In the genomic region with DNA sequence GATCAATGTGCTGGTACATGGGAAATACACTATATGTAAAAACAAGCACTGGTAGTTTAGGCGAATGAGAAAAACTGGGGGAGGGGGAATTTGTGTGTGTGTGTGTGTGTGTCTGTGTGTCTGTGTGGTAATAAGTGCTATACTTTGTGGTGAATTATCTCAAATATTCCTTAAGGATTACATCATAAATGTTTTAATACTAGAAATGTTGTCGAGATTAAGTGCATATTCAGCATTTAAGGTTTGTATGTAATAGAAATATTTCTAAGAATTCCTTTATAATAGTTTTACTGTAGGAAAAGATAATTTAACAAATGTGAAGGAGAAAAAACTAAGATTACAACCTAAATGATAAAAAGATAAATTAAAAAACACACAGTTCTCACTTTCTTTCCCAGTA, we compare ENCODE assay signal across 23 cellular contexts.
DNase-seq lines count a peak whose midpoint lies in the region; ATAC-seq, FAIRE-seq and TF ChIP-seq lines count a peak whose summit lies in the region.
"Had no signal": no experiment of that assay in that cellular context is flagged by ENCODE, and none has a peak within 500 bp of the region (broad histone marks: within the 10 kb centered on the region; RNA-seq: fewer than 3 reads in every experiment).

No MANE protein-coding gene starts in this region.

- no peaks in the 10 kb centered on the region for H3K4me1 ChIP-seq in K562 (replicated peaks in 1 of 2; ENCODE audit: control insufficient read depth in 2 of 2, insufficient read depth in 2 of 2, low read length in 2 of 2)
- H3K4me1 ChIP-seq in neuron (ENCODE audit: insufficient read depth, low read length) = peaks cover 12% of the 10 kb centered on the region
- H3K4me1 ChIP-seq: BE2C had no signal

- DNase-seq in GM19239 (ENCODE audit: insufficient read length, low spot score) (no peak), K562 (ENCODE audit: extremely low read depth in 1 of 4, low spot score in 3 of 4) (no peak), NCI-H82 (lab: John Stamatoyannopoulos, UW) (no peak)
- no peak for DNase-seq in stimulated activated CD4-positive, alpha-beta T cell treated with anti-CD3 and anti-CD28 coated beads, Interleukin-2, amount 100 ng/mL, for 48 hours
- DNase-seq: 8988T; ACHN; BE2C; C1 segment of cervical spinal cord; CD4-positive, CD25-positive, alpha-beta regulatory T cell; CD8-positive, alpha-beta memory T cell; COR-L47; DMS 273 treated with DMSO at 0.1 percent for 48 hours; DMS53; DND-41; EL; GOT3; H7; KBM-7 had no signal

- H3K79me2 ChIP-seq in K562 (ENCODE audit: control insufficient read depth, insufficient read depth, low read length) = no peaks in the 10 kb centered on the region

- H3K27ac ChIP-seq in K562 (ENCODE audit: extremely low read depth, low read depth, low read length) = no peak overlapping the region

- intact Hi-C loops in K562 (cut with micrococcal nuclease) = no loop called here

- no peaks in the 10 kb centered on the region for H3K9me1 ChIP-seq in K562 (ENCODE audit: control insufficient read depth, insufficient read depth, low read length)

- H3K4me3 ChIP-seq in K562 (no peak overlapping the region), neuron (ENCODE audit: low read length) (no peak overlapping the region)

- CTCF ChIA-PET in K562 (lab: Yijun Ruan, JAX; ENCODE audit: low intra/inter-chr PET ratio) = interaction anchor here (0.7 kb wide), 1 partner anchor 100 kb away, joined by 3 read pairs; no protein-coding TSS in a partner anchor

- no peaks in the 10 kb centered on the region for H3K27me3 ChIP-seq in K562 (ENCODE audit: control insufficient read depth in 2 of 2, insufficient read depth in 2 of 2, low read length in 2 of 2)
- no peaks in the 10 kb centered on the region for H3K27me3 ChIP-seq in neuron (ENCODE audit: insufficient read depth, low read length)
- H3K27me3 ChIP-seq: BE2C had no signal

- WGBS in K562 (ENCODE audit: insufficient coverage, low coverage, missing lambda C conversion rate) = 76% methylated on average over 2 of the region's 2 CpGs

- TF ChIP-seq EP300 in K562 (IDR thresholded peaks at IDR 0.05; ENCODE audit: low read length) = no peak

- H2AFZ ChIP-seq in K562 (ENCODE audit: low read depth, low read length) (no peak overlapping the region), neuron (ENCODE audit: low read depth, low read length) (peak overlapping the region; percentile 5)

- in situ Hi-C loops in K562 (cut with MboI) = no loop called here

- no peak for ATAC-seq in K562
- no peak for ATAC-seq in GM21515 (IDR thresholded peaks at IDR 0.05; ENCODE audit: unreplicated experiment)
- ATAC-seq: HCT116 had no signal

- H3K4me2 ChIP-seq in K562 (ENCODE audit: insufficient read depth, low read length) = no peak overlapping the region

- H3K9me3 ChIP-seq in K562 (replicated peaks; ENCODE audit: control insufficient read depth, insufficient read depth, low read depth, low read length) (no peaks in the 10 kb centered on the region), neuron (ENCODE audit: low read length) (no peaks in the 10 kb centered on the region)
- H3K9me3 ChIP-seq: BE2C had no signal

- POLR2A ChIA-PET in K562 (lab: Yijun Ruan, JAX) = no interaction called here

- no peak for TF ChIP-seq RAD21 in K562 (CRISPR knock-in tag; conservative IDR thresholded peaks at IDR 0.05 in 1 of 2, IDR thresholded peaks at IDR 0.05 in 1 of 2)

- H4K20me1 ChIP-seq in K562 (replicated peaks; ENCODE audit: control insufficient read depth, insufficient read depth, low read length) = no peaks in the 10 kb centered on the region

- H3K9ac ChIP-seq in K562 (ENCODE audit: insufficient read depth in 1 of 2, low read depth in 2 of 2, low read length in 2 of 2) = no peak overlapping the region

- H3K36me3 ChIP-seq in K562 (ENCODE audit: control insufficient read depth, insufficient read depth, low read length) (no peaks in the 10 kb centered on the region), neuron (ENCODE audit: insufficient read depth, low read length) (no peaks in the 10 kb centered on the region)
- H3K36me3 ChIP-seq: BE2C had no signal

- BruUV-seq in K562 (replicated peaks; lab: Mats Ljungman, UMichigan) = no TSS peak

- TF ChIP-seq POLR2A in K562 (conservative IDR thresholded peaks at IDR 0.05) = no peak

- FAIRE-seq in A204.1 (lab: Jason Lieb, UNC) = peak; percentile 9
- peak; percentile 14 for FAIRE-seq in GM19239 (lab: Jason Lieb, UNC)
- no peak for FAIRE-seq in K562 (lab: Jason Lieb, UNC)
- FAIRE-seq: GM18507 had no signal

- no peak for TF ChIP-seq CTCF in K562 (IDR thresholded peaks at IDR 0.05 in 2 of 3, conservative IDR thresholded peaks at IDR 0.05 in 1 of 3; ENCODE audit: insufficient read depth in 2 of 3, low read depth in 1 of 3, low read length in 3 of 3)

TF ChIP-seq in K562, 482 proteins besides CTCF, POLR2A, EP300 and RAD21 (continues in another document):
- peak; percentile 88 for TF ChIP-seq ZNF316 (IDR thresholded peaks at IDR 0.05)
- peak; percentile 32; the same call in 1 of the 2 replicates for TF ChIP-seq MAFG (tag; conservative IDR thresholded peaks at IDR 0.05)
- peak; percentile 68 for TF ChIP-seq C11orf30 (IDR thresholded peaks at IDR 0.05; ENCODE audit: low read depth)
- TF ChIP-seq PREB (CRISPR knock-in tag; IDR thresholded peaks at IDR 0.05) = no peak
- no peak for TF ChIP-seq E4F1 (CRISPR knock-in tag; IDR thresholded peaks at IDR 0.05; ENCODE audit: borderline replicate concordance)
- TF ChIP-seq, protein P1, sequence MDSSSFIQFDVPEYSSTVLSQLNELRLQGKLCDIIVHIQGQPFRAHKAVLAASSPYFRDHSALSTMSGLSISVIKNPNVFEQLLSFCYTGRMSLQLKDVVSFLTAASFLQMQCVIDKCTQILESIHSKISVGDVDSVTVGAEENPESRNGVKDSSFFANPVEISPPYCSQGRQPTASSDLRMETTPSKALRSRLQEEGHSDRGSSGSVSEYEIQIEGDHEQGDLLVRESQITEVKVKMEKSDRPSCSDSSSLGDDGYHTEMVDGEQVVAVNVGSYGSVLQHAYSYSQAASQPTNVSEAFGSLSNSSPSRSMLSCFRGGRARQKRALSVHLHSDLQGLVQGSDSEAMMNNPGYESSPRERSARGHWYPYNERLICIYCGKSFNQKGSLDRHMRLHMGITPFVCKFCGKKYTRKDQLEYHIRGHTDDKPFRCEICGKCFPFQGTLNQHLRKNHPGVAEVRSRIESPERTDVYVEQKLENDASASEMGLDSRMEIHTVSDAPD (CRISPR knock-in tag; IDR thresholded peaks at IDR 0.05) = no peak
- no peak for TF ChIP-seq ERF (CRISPR knock-in tag; IDR thresholded peaks at IDR 0.05)
- TF ChIP-seq MAFF (IDR thresholded peaks at IDR 0.05; ENCODE audit: low read length) = peak; percentile 7; the same call in 1 of the 2 replicates
- no peak for TF ChIP-seq ZNF124 (CRISPR knock-in tag; IDR thresholded peaks at IDR 0.05)
- no peak for TF ChIP-seq HOMEZ (CRISPR knock-in tag; IDR thresholded peaks at IDR 0.05)
- no peak for TF ChIP-seq ZNF79 (CRISPR knock-in tag; IDR thresholded peaks at IDR 0.05; ENCODE audit: low read depth)
- no peak for TF ChIP-seq ZNF41 (CRISPR knock-in tag; conservative IDR thresholded peaks at IDR 0.05)
